ENCODE assay signal across 16 cellular contexts in the genomic region with DNA sequence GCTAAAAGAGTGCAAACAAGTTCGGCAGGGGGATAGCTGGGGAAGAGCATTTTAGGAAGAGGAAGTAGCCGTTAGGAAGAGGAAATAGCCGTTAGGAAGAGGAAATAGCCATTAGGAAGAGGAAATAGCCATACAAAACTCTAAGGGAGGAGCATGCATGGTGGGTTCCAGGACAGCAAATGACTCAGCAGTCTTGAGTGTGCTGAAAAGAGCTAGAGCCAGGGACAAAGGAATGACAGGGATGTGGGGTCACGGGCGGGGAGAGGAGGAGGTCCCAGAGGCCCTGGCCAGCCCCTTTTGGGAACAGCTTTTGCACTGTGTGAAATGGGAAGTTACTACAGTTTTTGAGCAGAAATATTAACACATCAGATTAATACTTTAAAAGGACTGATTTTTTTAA.
A peak's percentile ranks its signal among the peaks of the same experiment; 100 is the strongest.
DNase-seq lines count a peak whose midpoint lies in the region; ATAC-seq and TF ChIP-seq lines count a peak whose summit lies in the region.
"Had no signal": no experiment of that assay in that cellular context is flagged by ENCODE, and none has a peak within 500 bp of the region (broad histone marks: within the 10 kb centered on the region; RNA-seq: fewer than 3 reads in every experiment).

No MANE protein-coding gene starts in this region.

- H3K9ac ChIP-seq in HCT116 (ENCODE audit: low read length), result no peak overlapping the region

- peak; percentile 71 for DNase-seq in A172 (ENCODE audit: low spot score)
- DNase-seq in HCT116 (ENCODE audit: low read depth, low spot score), result no peak
- peak; percentile 54 for DNase-seq in astrocyte of the hippocampus (ENCODE audit: low read depth, low spot score)
- peak; percentile 50 for DNase-seq in kidney tubule cell (ENCODE audit: low spot score)
- DNase-seq in vagina (ENCODE audit: extremely low spot score in 2 of 2), result no peak
- DNase-seq in left ventricle myocardium superior, result no peak
- DNase-seq: activated CD4-positive, alpha-beta T cell treated with anti-CD3 and anti-CD28 coated beads for 48 hours; activated gamma-delta T cell; colonic mucosa; DND-41; midbrain; NCI-H1436 treated with DMSO at 0.1 percent for 48 hours; NCI-H526 treated with DMSO at 0.1 percent for 48 hours had no signal

- H3K9me3 Mint-ChIP-seq in activated T-helper 17 cell treated with anti-CD3 and anti-CD28 coated beads, Interleukin-2, amount 50 U/mL, for 72 hours, result peaks cover 9% of the 10 kb centered on the region

- H4K20me1 ChIP-seq in HCT116 (ENCODE audit: insufficient read depth), result no peaks in the 10 kb centered on the region

- H2AFZ ChIP-seq in HCT116 (ENCODE audit: low read depth, low read length, poor library complexity, severe bottlenecking), result peak overlapping the region; percentile 65

- H3K4me3 ChIP-seq in HCT116 (replicated peaks in 1 of 2; ENCODE audit: low read depth in 1 of 2, low read length in 2 of 2), result no peak overlapping the region
- H3K4me3 ChIP-seq in vagina, result no peak overlapping the region
- H3K4me3 ChIP-seq: colonic mucosa, SK-N-MC had no signal

- POLR2A ChIA-PET in HCT116 (lab: Charles Lee), result no interaction called here

- no peak overlapping the region for H3K27ac ChIP-seq in HCT116 (ENCODE audit: low read depth, low read length)
- H3K27ac ChIP-seq in vagina, result no peak overlapping the region
- H3K27ac ChIP-seq: colonic mucosa, SK-N-MC had no signal

- H3K4me1 Mint-ChIP-seq in activated T-helper 17 cell treated with anti-CD3 and anti-CD28 coated beads, Interleukin-2, amount 50 U/mL, for 72 hours, result no peaks in the 10 kb centered on the region

- H3K27me3 Mint-ChIP-seq in activated T-helper 17 cell treated with anti-CD3 and anti-CD28 coated beads, Interleukin-2, amount 50 U/mL, for 72 hours, result no peaks in the 10 kb centered on the region

- TF ChIP-seq RAD21 in HCT116 (IDR thresholded peaks at IDR 0.05; ENCODE audit: low read depth), result no peak

- CTCF ChIA-PET in HCT116 (lab: Charles Lee), result no interaction called here

- H3K27ac Mint-ChIP-seq in activated T-helper 17 cell treated with anti-CD3 and anti-CD28 coated beads, Interleukin-2, amount 50 U/mL, for 72 hours, result no peak overlapping the region

- no peaks in the 10 kb centered on the region for H3K79me2 ChIP-seq in HCT116 (ENCODE audit: insufficient read depth, low read length)

- H3K4me1 ChIP-seq in HCT116 (ENCODE audit: control insufficient read depth in 1 of 2, insufficient read depth in 2 of 2, low read length in 2 of 2) (peaks cover 2 to 16% of the 10 kb centered on the region in 2 experiments; a peak in 2 of 4 replicates), vagina (peaks cover 4% of the 10 kb centered on the region)
- H3K4me1 ChIP-seq: colonic mucosa had no signal

- H3K27me3 ChIP-seq in HCT116 (ENCODE audit: insufficient read depth, low read length) (no peaks in the 10 kb centered on the region), vagina (no peaks in the 10 kb centered on the region)
- H3K27me3 ChIP-seq: colonic mucosa had no signal

- H3K36me3 Mint-ChIP-seq in activated T-helper 17 cell treated with anti-CD3 and anti-CD28 coated beads, Interleukin-2, amount 50 U/mL, for 72 hours (ENCODE audit: low read depth), result no peaks in the 10 kb centered on the region

- ATAC-seq in HCT116 (peak; percentile 47), GM19452 (IDR thresholded peaks at IDR 0.05; ENCODE audit: unreplicated experiment) (no peak), left ventricle myocardium superior (no peak)
- no peak for ATAC-seq in activated T-helper 17 cell treated with anti-CD3 and anti-CD28 coated beads, Interleukin-2, amount 50 U/mL, for 72 hours (replicated peaks)

- H3K9me3 ChIP-seq in HCT116 (ENCODE audit: control insufficient read depth in 1 of 2, insufficient read depth in 1 of 2, low read depth in 1 of 2, low read length in 2 of 2) (no peaks in the 10 kb centered on the region), vagina (no peaks in the 10 kb centered on the region)
- H3K9me3 ChIP-seq: colonic mucosa had no signal

- TF ChIP-seq POLR2A in HCT116 (IDR thresholded peaks at IDR 0.05; ENCODE audit: borderline replicate concordance, extremely low read depth, insufficient read depth, insufficient read length) (no peak), vagina (IDR thresholded peaks at IDR 0.05) (no peak)

- no peak overlapping the region for H3K4me3 Mint-ChIP-seq in activated T-helper 17 cell treated with anti-CD3 and anti-CD28 coated beads, Interleukin-2, amount 50 U/mL, for 72 hours

- intact Hi-C loops in HCT116 (cut with micrococcal nuclease), result no loop called here
- intact Hi-C loops in vagina (cut with DNase I), result no loop called here
- intact Hi-C loops in left ventricle myocardium superior (cut with micrococcal nuclease), result no loop called here

- TF ChIP-seq CTCF in HCT116 (IDR thresholded peaks at IDR 0.05 in 2 of 3, conservative IDR thresholded peaks at IDR 0.05 in 1 of 3; ENCODE audit: borderline replicate concordance in 1 of 3, insufficient read depth in 1 of 3, low read depth in 2 of 3, low read length in 2 of 3) (no peak), vagina (IDR thresholded peaks at IDR 0.05) (no peak)

- no TSS peak for BruUV-seq in HCT116 (replicated peaks; lab: Mats Ljungman, UMichigan)

- RAD21 ChIA-PET in HCT116 (lab: Charles Lee; ENCODE audit: low non-redundant PET in 1 of 2, low total read pairs in 2 of 2, uncharacterized antibody in 2 of 2, unreplicated experiment in 2 of 2), result no interaction called here

- no peaks in the 10 kb centered on the region for H3K9me2 ChIP-seq in HCT116 (ENCODE audit: insufficient read depth)

- peak overlapping the region; percentile 37 for H3K4me2 ChIP-seq in HCT116 (ENCODE audit: low read length)

- H3K36me3 ChIP-seq in HCT116 (ENCODE audit: control insufficient read depth in 1 of 2, insufficient read depth in 2 of 2, low read length in 2 of 2) (no peaks in the 10 kb centered on the region), vagina (no peaks in the 10 kb centered on the region)
- H3K36me3 ChIP-seq: colonic mucosa had no signal

TF ChIP-seq in HCT116, 20 proteins besides CTCF, POLR2A, EP300 and RAD21:
- TF ChIP-seq SP1 (IDR thresholded peaks at IDR 0.05; ENCODE audit: low read depth) (no peak), YY1 (IDR thresholded peaks at IDR 0.05; ENCODE audit: extremely low read depth, insufficient replicate concordance, low read depth, low read length) (no peak), EZH2 (IDR thresholded peaks at IDR 0.05) (no peak), FOSL1 (IDR thresholded peaks at IDR 0.05; ENCODE audit: low read depth) (no peak), JUND (IDR thresholded peaks at IDR 0.05) (no peak), ZNF274 (IDR thresholded peaks at IDR 0.05; ENCODE audit: low read depth, low read length) (no peak), SRF (IDR thresholded peaks at IDR 0.05; ENCODE audit: low read depth) (no peak)
TF ChIP-seq in HCT116: peak in this region for 0.

Comparison
In these comparisons a context has a peak if more than half of its experiments do, and no peak if none do; other contexts are left out.
1. DNase-seq: peak in A172 (single experiment), astrocyte of the hippocampus (single experiment) and kidney tubule cell (single experiment); none in HCT116 (single experiment), vagina (0 of 2) and left ventricle myocardium superior (single experiment).